ENCODE assay signal across 9 cellular contexts in the genomic region with DNA sequence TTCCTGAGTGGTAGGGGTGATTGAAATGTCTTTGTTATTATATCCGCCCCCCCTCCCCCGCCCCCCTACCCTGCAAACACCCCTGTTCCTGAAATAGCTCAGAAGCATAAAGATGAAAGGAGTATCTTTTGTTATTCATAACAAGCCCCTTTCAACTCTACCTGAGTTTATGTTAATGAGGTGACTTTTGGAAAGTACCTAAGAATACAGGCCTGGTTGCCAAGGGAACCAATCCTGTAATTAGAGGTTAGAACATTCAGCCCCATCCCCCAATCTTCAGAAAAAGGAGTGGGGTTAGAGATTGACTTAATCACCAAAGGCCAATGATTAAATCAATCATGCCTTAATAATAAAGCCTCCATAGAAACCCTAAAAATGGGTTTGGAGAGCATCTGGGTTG.
DNase-seq lines count a peak whose midpoint lies in the region; ATAC-seq, FAIRE-seq and TF ChIP-seq lines count a peak whose summit lies in the region.
"Had no signal": no experiment of that assay in that cellular context is flagged by ENCODE, and none has a peak within 500 bp of the region (broad histone marks: within the 10 kb centered on the region; RNA-seq: fewer than 3 reads in every experiment).

No MANE protein-coding gene starts in this region.

- H3K27ac Mint-ChIP-seq in T-helper 2 cell treated with Interferon-gamma antibody and Interleukin-4, amounts not matched to agents 5 μg/mL and 100 μg/mL, for 36 hours = no peak overlapping the region

- WGBS in iPS DF 6.9 (ENCODE audit: insufficient coverage, insufficient read length) = no CpG with 5 or more reads among the region's 2 CpGs

- no peaks in the 10 kb centered on the region for H3K9me3 Mint-ChIP-seq in T-helper 2 cell treated with Interferon-gamma antibody and Interleukin-4, amounts not matched to agents 5 μg/mL and 100 μg/mL, for 36 hours

- H3K4me3 ChIP-seq in iPS DF 6.9 (ENCODE audit: low read length) (no peak overlapping the region), mucosa of descending colon (no peak overlapping the region)
- H3K4me3 ChIP-seq: smooth muscle cell had no signal

- no peaks in the 10 kb centered on the region for H3K36me3 ChIP-seq in iPS DF 6.9 (ENCODE audit: control insufficient read depth, insufficient read depth, low read length)
- no peaks in the 10 kb centered on the region for H3K36me3 ChIP-seq in mucosa of descending colon (ENCODE audit: low read depth)

- DNase-seq in GM12891 (ENCODE audit: insufficient read length, low spot score) (no peak), NCI-H69 (lab: John Stamatoyannopoulos, UW) (peak; percentile 92), iPS DF 6.9 (ENCODE audit: low read depth, low spot score) (peak; percentile 87), mucosa of descending colon (no peak), ureter (ENCODE audit: low spot score) (no peak)
- no peak for DNase-seq in T-helper 2 cell treated with Interferon-gamma antibody and Interleukin-4, amounts not matched to agents 5 μg/mL and 100 μg/mL, for 36 hours (ENCODE audit: low spot score)
- DNase-seq: NCI-H187 treated with DMSO at 0.1 percent for 48 hours had no signal

- intact Hi-C loops in mucosa of descending colon (cut with DNase I, micrococcal nuclease) = no loop called here

- no peak overlapping the region for H3K27ac ChIP-seq in iPS DF 6.9 (ENCODE audit: low read length)

- no peaks in the 10 kb centered on the region for H3K4me1 Mint-ChIP-seq in T-helper 2 cell treated with Interferon-gamma antibody and Interleukin-4, amounts not matched to agents 5 μg/mL and 100 μg/mL, for 36 hours (ENCODE audit: low read depth)

- 0 out of 2 replicates have a peak, but pooled peaks cover 2% of the 10 kb centered on the region for H3K4me1 ChIP-seq in iPS DF 6.9 (ENCODE audit: control insufficient read depth, insufficient read depth, low read length)
- H3K4me1 ChIP-seq in mucosa of descending colon (ENCODE audit: low read depth) = no peaks in the 10 kb centered on the region

- TF ChIP-seq CTCF in mucosa of descending colon (IDR thresholded peaks at IDR 0.05) = no peak

- H3K9me3 ChIP-seq in iPS DF 6.9 (ENCODE audit: control insufficient read depth, insufficient read depth, low read length) = no peaks in the 10 kb centered on the region
- no peaks in the 10 kb centered on the region for H3K9me3 ChIP-seq in mucosa of descending colon

- no peak for FAIRE-seq in GM12891 (lab: Jason Lieb, UNC)

- no peak for TF ChIP-seq POLR2A in GM12891 (IDR thresholded peaks at IDR 0.05; ENCODE audit: low read depth, low read length)

- ATAC-seq in GM18909 (IDR thresholded peaks at IDR 0.05; ENCODE audit: poor library complexity, unreplicated experiment) (peak; percentile 64), mucosa of descending colon (no peak)

- H3K27me3 ChIP-seq in iPS DF 6.9 (ENCODE audit: control insufficient read depth, insufficient read depth, low read length) = no peaks in the 10 kb centered on the region

- no peaks in the 10 kb centered on the region for H3K27me3 Mint-ChIP-seq in T-helper 2 cell treated with Interferon-gamma antibody and Interleukin-4, amounts not matched to agents 5 μg/mL and 100 μg/mL, for 36 hours (ENCODE audit: low read depth)

- H3K4me3 Mint-ChIP-seq in T-helper 2 cell treated with Interferon-gamma antibody and Interleukin-4, amounts not matched to agents 5 μg/mL and 100 μg/mL, for 36 hours = no peak overlapping the region

- no peaks in the 10 kb centered on the region for H3K36me3 Mint-ChIP-seq in T-helper 2 cell treated with Interferon-gamma antibody and Interleukin-4, amounts not matched to agents 5 μg/mL and 100 μg/mL, for 36 hours (ENCODE audit: low read depth)

TF ChIP-seq in GM12891, 5 proteins besides CTCF, POLR2A, EP300 and RAD21:
- TF ChIP-seq PAX5 (IDR thresholded peaks at IDR 0.05; ENCODE audit: insufficient read depth, low read length, severe bottlenecking) (no peak), SPI1 (IDR thresholded peaks at IDR 0.05; ENCODE audit: low read depth, low read length) (no peak), TAF1 (IDR thresholded peaks at IDR 0.05; ENCODE audit: low read depth, low read length) (no peak), POU2F2 (IDR thresholded peaks at IDR 0.05; ENCODE audit: low read depth, low read length) (0 out of 2 replicates have a peak, but pooled peaks have one; percentile 42)
TF ChIP-seq in GM12891: peak in this region for 1.

Comparison
In these comparisons a context has a peak if more than half of its experiments do, and no peak if none do; other contexts are left out.
1. DNase-seq: peak in NCI-H69 (single experiment) and iPS DF 6.9 (single experiment); none in GM12891 (single experiment), mucosa of descending colon (0 of 3), T-helper 2 cell treated with Interferon-gamma antibody and Interleukin-4, amounts not matched to agents 5 μg/mL and 100 μg/mL, for 36 hours (single experiment) and ureter (single experiment).